8 cellular contexts compared by ENCODE assay signal in genomic region chr16:3282103-3282746, GRCh38. TPM values are rescaled to one million over a fixed set of nuclear protein-coding genes. Genes with fewer than 3 reads are reported as not detected.
DNase-seq lines count a peak whose midpoint lies in the region; ATAC-seq and TF ChIP-seq lines count a peak whose summit lies in the region.

No MANE protein-coding gene starts in this region.

- H2BK15ac ChIP-seq in mesendoderm (replicated peaks; ENCODE audit: low read depth), result no peak overlapping the region

- no peak overlapping the region for H2AK5ac ChIP-seq in mesendoderm (ENCODE audit: low read length)

- peak overlapping the region; percentile 68 to 99 (median 89) for H3K4me3 ChIP-seq in Peyer's patch
- H3K4me3 ChIP-seq in mesendoderm (ENCODE audit: low read length), result peak overlapping the region; percentile 77
- peak overlapping the region; percentile 87 to 91 for H3K4me3 ChIP-seq in vagina

- H2BK120ac ChIP-seq in mesendoderm (ENCODE audit: low read depth, low read length), result no peak overlapping the region

- peak overlapping the region; percentile 34 for H3K18ac ChIP-seq in mesendoderm (ENCODE audit: low read length)

- peak overlapping the region; percentile 89 for H3K9ac ChIP-seq in mesendoderm (ENCODE audit: low read length)

- WGBS in mesendoderm (ENCODE audit: extremely low coverage, insufficient coverage, low lambda C conversion rate), result no CpG with 5 or more reads among the region's 30 CpGs

- H3K27ac ChIP-seq in Peyer's patch (peak overlapping the region; percentile 96 to 99 (median 98)), mesendoderm (ENCODE audit: low read depth, low read length) (peak overlapping the region; percentile 92), vagina (peak overlapping the region; percentile 97)

- H3K27me3 ChIP-seq in Peyer's patch (no peaks in the 10 kb centered on the region), mesendoderm (ENCODE audit: insufficient read depth, low read length, poor library complexity) (no peaks in the 10 kb centered on the region), vagina (no peaks in the 10 kb centered on the region)

- H3K4ac ChIP-seq in mesendoderm (ENCODE audit: low read depth, low read length), result peak overlapping the region; percentile 70

- peak overlapping the region; percentile 93 for H3K4me3 Mint-ChIP-seq in dendritic cell treated with granulocyte-macrophage colony-stimulating factor and Interleukin-4, amounts not matched to agents 40 ng/mL and 50 ng/mL, for 4 days

- no peak overlapping the region for H2BK5ac ChIP-seq in mesendoderm (ENCODE audit: low read length)

- peak overlapping the region; percentile 87 for H3K56ac ChIP-seq in mesendoderm (ENCODE audit: low read length)

- H3K4me1 ChIP-seq in Peyer's patch (peaks cover 0 to 17% (median 9%) of the 10 kb centered on the region in 4 donors), mesendoderm (ENCODE audit: control insufficient read depth, low read depth, low read length) (peaks cover 4% of the 10 kb centered on the region), vagina (peaks cover 29% of the 10 kb centered on the region)

- ATAC-seq in GM21526 (IDR thresholded peaks at IDR 0.05; ENCODE audit: low FRiP score, unreplicated experiment), result peak; percentile 24

- peak overlapping the region; percentile 78 for H3K4me2 ChIP-seq in mesendoderm (ENCODE audit: low read length)

- H4K8ac ChIP-seq in mesendoderm (ENCODE audit: low read depth, low read length), result no peak overlapping the region

- peaks cover 21% of the 10 kb centered on the region for H3K9me3 Mint-ChIP-seq in dendritic cell treated with granulocyte-macrophage colony-stimulating factor and Interleukin-4, amounts not matched to agents 40 ng/mL and 50 ng/mL, for 4 days

- H3K27me3 Mint-ChIP-seq in dendritic cell treated with granulocyte-macrophage colony-stimulating factor and Interleukin-4, amounts not matched to agents 40 ng/mL and 50 ng/mL, for 4 days, result peaks cover 15% of the 10 kb centered on the region

- TF ChIP-seq POLR2A in Peyer's patch (IDR thresholded peaks at IDR 0.05), result no peak
- TF ChIP-seq POLR2A in vagina (IDR thresholded peaks at IDR 0.05), result no peak

- H3K4me1 Mint-ChIP-seq in dendritic cell treated with granulocyte-macrophage colony-stimulating factor and Interleukin-4, amounts not matched to agents 40 ng/mL and 50 ng/mL, for 4 days (ENCODE audit: low read depth), result peaks cover 36% of the 10 kb centered on the region

- H3K9me3 ChIP-seq in Peyer's patch, result peaks cover 0 to 4% (median 0%) of the 10 kb centered on the region in 4 donors
- H3K9me3 ChIP-seq in vagina, result no peaks in the 10 kb centered on the region

- H3K79me2 ChIP-seq in mesendoderm (ENCODE audit: control insufficient read depth, insufficient read depth, low read length), result peaks cover 33% of the 10 kb centered on the region

- TF ChIP-seq CTCF in Peyer's patch (IDR thresholded peaks at IDR 0.05) (peak in 1 of 6 experiments; percentile 12), vagina (IDR thresholded peaks at IDR 0.05) (no peak), GM13976 (IDR thresholded peaks at IDR 0.05; ENCODE audit: borderline replicate concordance, control extremely low read depth, extremely low read depth, insufficient read depth, missing control alignments) (no peak)

- no peak overlapping the region for H4K5ac ChIP-seq in mesendoderm (ENCODE audit: low read length)

- H3K23ac ChIP-seq in mesendoderm (ENCODE audit: low read length), result no peak overlapping the region

- H3K36me3 Mint-ChIP-seq in dendritic cell treated with granulocyte-macrophage colony-stimulating factor and Interleukin-4, amounts not matched to agents 40 ng/mL and 50 ng/mL, for 4 days (ENCODE audit: low read depth), result peaks cover 50% of the 10 kb centered on the region

- peaks cover 26% of the 10 kb centered on the region for H3K79me1 ChIP-seq in mesendoderm (ENCODE audit: low read length)

- DNase-seq in EL (peak; percentile 78), HT-29 (ENCODE audit: low spot score) (peak; percentile 74), Peyer's patch (no peak), mesendoderm (peak; percentile 87), vagina (ENCODE audit: extremely low spot score in 2 of 2) (no peak), GM13976 (ENCODE audit: low spot score) (no peak)

- peak overlapping the region; percentile 98 for H3K27ac Mint-ChIP-seq in dendritic cell treated with granulocyte-macrophage colony-stimulating factor and Interleukin-4, amounts not matched to agents 40 ng/mL and 50 ng/mL, for 4 days

- H3K36me3 ChIP-seq in Peyer's patch (peaks cover 0 to 22% (median 0%) of the 10 kb centered on the region in 3 donors), mesendoderm (ENCODE audit: control insufficient read depth, insufficient read depth, low read length) (peaks cover 3% of the 10 kb centered on the region), vagina (peaks cover 0 to 27% of the 10 kb centered on the region in 2 donors)

- in situ Hi-C loops in GM13976 (cut with MboI; ENCODE audit: low sequenced_read_pairs, unreplicated experiment), result no loop called here

- intact Hi-C loops in dendritic cell treated with granulocyte-macrophage colony-stimulating factor and Interleukin-4, amounts not matched to agents 40 ng/mL and 50 ng/mL, for 4 days (cut with micrococcal nuclease), result loop anchor here (2.0 kb wide), 1 partner anchor 119 kb away; the partner anchor contains the start of genes ZNF174 and ZSCAN32
- intact Hi-C loops in vagina (cut with DNase I), result loop anchor here (2.0 kb wide), 1 partner anchor 17 kb away; no protein-coding TSS in a partner anchor

RNA-seq across cellular contexts. Expression of gene ZNF263, which starts 1.1 kb away (rescaled TPM):
- 102 and 106 TPM in 2 replicates for total RNA-seq in HT-29 (2014; rRNA removed; shearing (Covaris generic))
- 10 to 100 TPM; 19.0 to 35.8 (median 27.5) TPM for total RNA-seq in Peyer's patch
- 20.2 TPM for polyA plus RNA-seq in mesendoderm (2013, experiment 1 of 2)
- polyA plus RNA-seq in mesendoderm (2013, experiment 2 of 2), result 20.9 TPM
- 29.7 TPM for total RNA-seq in vagina

RNA-seq across cellular contexts. Expression of gene TIGD7, which starts 23.0 kb away (rescaled TPM):
- total RNA-seq in HT-29 (2014; rRNA removed; shearing (Covaris generic)), result not detected in 2 replicates
- total RNA-seq in Peyer's patch (10 to 100 TPM in 1 of 4 donors, 1 to 10 TPM in 3; 1.2 to 14.9 (median 2.9) TPM), vagina (2.2 TPM)
- polyA plus RNA-seq in mesendoderm (2013, experiment 1 of 2), result 4.2 TPM
- polyA plus RNA-seq in mesendoderm (2013, experiment 2 of 2), result 4.3 TPM

RNA-seq across cellular contexts. Expression of gene ZNF75A, which starts 23.1 kb away (rescaled TPM):
- total RNA-seq in HT-29 (2014; rRNA removed; shearing (Covaris generic)), result 0.41 and 0.91 TPM in 2 replicates
- 10 to 100 TPM; 19.3 to 56.9 (median 41.6) TPM for total RNA-seq in Peyer's patch
- polyA plus RNA-seq in mesendoderm (2013, experiment 1 of 2), result 29.1 TPM
- polyA plus RNA-seq in mesendoderm (2013, experiment 2 of 2), result 29.3 TPM
- total RNA-seq in vagina, result 24.6 TPM

RNA-seq across cellular contexts. Expression of gene MEFV, which starts 25.8 kb away (rescaled TPM):
- 0.13 TPM in 1 of 2 replicates, not detected in the other for total RNA-seq in HT-29 (2014; rRNA removed; shearing (Covaris generic))
- total RNA-seq in Peyer's patch (1 to 10 TPM; 1.2 to 6.6 (median 2.2) TPM), vagina (1.5 TPM)
- not detected for polyA plus RNA-seq in mesendoderm (2013, experiment 1 of 2)
- polyA plus RNA-seq in mesendoderm (2013, experiment 2 of 2), result not detected

RNA-seq across cellular contexts. Expression of gene ZNF200, which starts 47.3 kb away (rescaled TPM):
- total RNA-seq in HT-29 (2014; rRNA removed; shearing (Covaris generic)), result 5.6 and 8.6 TPM in 2 replicates
- total RNA-seq in Peyer's patch (10 to 100 TPM in 2 of 4 donors, 1 to 10 TPM in 2; 8.6 to 13.0 (median 10.0) TPM), vagina (5.2 TPM)
- 5.5 TPM for polyA plus RNA-seq in mesendoderm (2013, experiment 1 of 2)
- 5.8 TPM for polyA plus RNA-seq in mesendoderm (2013, experiment 2 of 2)

Comparison
In these comparisons a context has a peak if more than half of its experiments do, and no peak if none do; other contexts are left out.
1. DNase-seq: peak in EL (single experiment), HT-29 (single experiment) and mesendoderm (single experiment); none in Peyer's patch (0 of 3), vagina (0 of 2) and GM13976 (single experiment).
2. RNA of gene ZNF75A, which starts 23.1 kb away (total RNA-seq): 19.3 to 56.9 TPM in Peyer's patch and 24.6 TPM in vagina (single experiment); 0.41 to 0.91 TPM in HT-29; every median in the first group is over 10 times any median in the second.
3. Peak in every context shown above with its lines, with median percentiles within 50 percentile points of each other: H3K27ac ChIP-seq and H3K4me3 ChIP-seq.